ENCODE assay signal across 11 cellular contexts in genomic region chr10:96138102-96138501, GRCh38. TPM values are rescaled to one million over a fixed set of nuclear protein-coding genes. Genes with fewer than 3 reads are reported as not detected.
A peak's percentile ranks its signal among the peaks of the same experiment; 100 is the strongest.
DNase-seq lines count a peak whose midpoint lies in the region; ATAC-seq, FAIRE-seq and TF ChIP-seq lines count a peak whose summit lies in the region.
"Had no signal": no experiment of that assay in that cellular context is flagged by ENCODE, and none has a peak within 500 bp of the region (broad histone marks: within the 10 kb centered on the region; RNA-seq: fewer than 3 reads in every experiment).

No MANE protein-coding gene starts in this region.

- H3K4me3 ChIP-seq in MM.1S (ENCODE audit: low read length), result no peak overlapping the region
- H3K4me3 ChIP-seq: PC-9 had no signal

- no peaks in the 10 kb centered on the region for H3K9me2 ChIP-seq in MM.1S (replicated peaks; ENCODE audit: insufficient read depth, low read length)

- no peak for TF ChIP-seq POLR2A in H54 (IDR thresholded peaks at IDR 0.05; ENCODE audit: low read depth, low read length)

- no peaks in the 10 kb centered on the region for H4K20me1 ChIP-seq in MM.1S (ENCODE audit: insufficient read depth, low read length)

- no peak overlapping the region for H3K4me2 ChIP-seq in MM.1S (ENCODE audit: low read depth, low read length)
- H3K4me2 ChIP-seq: PC-9 had no signal

- no peaks in the 10 kb centered on the region for H3K27me3 Mint-ChIP-seq in natural killer cell treated with Interleukin-12 subunit alpha and Interleukin-12 subunit beta and Interleukin-15 and Interleukin-18, amount 100 ng/mL, for 72 hours
- no peaks in the 10 kb centered on the region for H3K27me3 Mint-ChIP-seq in natural killer cell (ENCODE audit: low read depth in 2 of 2)
- no peaks in the 10 kb centered on the region for H3K27me3 Mint-ChIP-seq in stimulated activated naive CD8-positive, alpha-beta T cell treated with anti-CD3 and anti-CD28 coated beads, Interleukin-15, amount 100 ng/mL, for 72 hours
- H3K27me3 Mint-ChIP-seq: activated naive CD4-positive, alpha-beta T cell treated with anti-CD3 and anti-CD28 coated beads, Interleukin-2, amount 50 U/mL, for 24 hours had no signal

- peak overlapping the region; percentile 73 to 85 for H3K27ac Mint-ChIP-seq in natural killer cell treated with Interleukin-12 subunit alpha and Interleukin-12 subunit beta and Interleukin-15 and Interleukin-18, amount 100 ng/mL, for 72 hours
- no peak overlapping the region for H3K27ac Mint-ChIP-seq in natural killer cell
- peak overlapping the region in 1 of 2 donors; percentile 15 for H3K27ac Mint-ChIP-seq in stimulated activated naive CD8-positive, alpha-beta T cell treated with anti-CD3 and anti-CD28 coated beads, Interleukin-15, amount 100 ng/mL, for 72 hours
- H3K27ac Mint-ChIP-seq: activated naive CD4-positive, alpha-beta T cell treated with anti-CD3 and anti-CD28 coated beads, Interleukin-2, amount 50 U/mL, for 24 hours had no signal

- peaks cover 6% of the 10 kb centered on the region; the same call in 1 of the 2 replicates for H3K36me3 ChIP-seq in MM.1S (replicated peaks; ENCODE audit: insufficient read depth, low read length)

- peaks cover 25 to 29% of the 10 kb centered on the region in 2 donors for H3K4me1 Mint-ChIP-seq in natural killer cell treated with Interleukin-12 subunit alpha and Interleukin-12 subunit beta and Interleukin-15 and Interleukin-18, amount 100 ng/mL, for 72 hours (ENCODE audit: low read depth in 2 of 2)
- H3K4me1 Mint-ChIP-seq in natural killer cell, result peaks cover 8 to 18% of the 10 kb centered on the region in 2 donors
- peaks cover 19% of the 10 kb centered on the region for H3K4me1 Mint-ChIP-seq in stimulated activated naive CD8-positive, alpha-beta T cell treated with anti-CD3 and anti-CD28 coated beads, Interleukin-15, amount 100 ng/mL, for 72 hours

- TF ChIP-seq CTCF in natural killer cell (IDR thresholded peaks at IDR 0.05) (no peak), MM.1S (IDR thresholded peaks at IDR 0.05; ENCODE audit: low read length) (no peak)

- peak; percentile 11 for FAIRE-seq in H54 (lab: Jason Lieb, UNC)
- FAIRE-seq: G401.6 had no signal

- H3F3A ChIP-seq in MM.1S (ENCODE audit: insufficient read depth, low read length), result no peaks in the 10 kb centered on the region

- no peaks in the 10 kb centered on the region for H3K27me3 ChIP-seq in MM.1S (replicated peaks; ENCODE audit: insufficient read depth, low read length)

- intact Hi-C loops in natural killer cell (cut with micrococcal nuclease), result no loop called here

- H3K9me3 Mint-ChIP-seq in natural killer cell treated with Interleukin-12 subunit alpha and Interleukin-12 subunit beta and Interleukin-15 and Interleukin-18, amount 100 ng/mL, for 72 hours, result peaks cover 5% of the 10 kb centered on the region
- H3K9me3 Mint-ChIP-seq in natural killer cell, result no peaks in the 10 kb centered on the region
- H3K9me3 Mint-ChIP-seq in stimulated activated naive CD8-positive, alpha-beta T cell treated with anti-CD3 and anti-CD28 coated beads, Interleukin-15, amount 100 ng/mL, for 72 hours, result no peaks in the 10 kb centered on the region
- H3K9me3 Mint-ChIP-seq: activated naive CD4-positive, alpha-beta T cell treated with anti-CD3 and anti-CD28 coated beads, Interleukin-2, amount 50 U/mL, for 24 hours had no signal

- no peak for DNase-seq in natural killer cell treated with Interleukin-12 subunit alpha and Interleukin-12 subunit beta and Interleukin-15 and Interleukin-18, amount 100 ng/mL, for 72 hours (ENCODE audit: low spot score)
- DNase-seq in natural killer cell, result no peak
- no peak for DNase-seq in H54 (ENCODE audit: insufficient read length, low spot score)
- peak; percentile 4 to 16 for DNase-seq in stimulated activated naive CD8-positive, alpha-beta T cell treated with anti-CD3 and anti-CD28 coated beads, Interleukin-15, amount 100 ng/mL, for 72 hours
- no peak for DNase-seq in effector CD8-positive, alpha-beta T cell (lab: John Stamatoyannopoulos, UW)
- DNase-seq in MM.1S, result no peak
- no peak for DNase-seq in activated naive CD4-positive, alpha-beta T cell treated with Interleukin-2 at 50 U/mL for 16 hours
- DNase-seq: PC-9 had no signal

- peak; percentile 94 to 96 for ATAC-seq in natural killer cell treated with Interleukin-12 subunit alpha and Interleukin-12 subunit beta and Interleukin-15 and Interleukin-18, amount 100 ng/mL, for 72 hours
- ATAC-seq in natural killer cell, result no peak
- peak; percentile 99 for ATAC-seq in HG03432 (IDR thresholded peaks at IDR 0.05; ENCODE audit: unreplicated experiment)
- peak; percentile 99 for ATAC-seq in stimulated activated naive CD8-positive, alpha-beta T cell treated with anti-CD3 and anti-CD28 coated beads, Interleukin-15, amount 100 ng/mL, for 72 hours

- H3K27ac ChIP-seq in MM.1S (ENCODE audit: low read length), result no peak overlapping the region
- H3K27ac ChIP-seq: PC-9 had no signal

- no peak overlapping the region for H3K9ac ChIP-seq in MM.1S (ENCODE audit: low read length)

- peaks cover 38% of the 10 kb centered on the region for H3K36me3 Mint-ChIP-seq in natural killer cell treated with Interleukin-12 subunit alpha and Interleukin-12 subunit beta and Interleukin-15 and Interleukin-18, amount 100 ng/mL, for 72 hours
- peaks cover 26% of the 10 kb centered on the region for H3K36me3 Mint-ChIP-seq in natural killer cell

- H3K9me3 ChIP-seq in MM.1S (replicated peaks; ENCODE audit: insufficient read depth, low read length), result no peaks in the 10 kb centered on the region

- no peaks in the 10 kb centered on the region for H3K4me1 ChIP-seq in MM.1S (ENCODE audit: low read length)

- peak overlapping the region; percentile 68 for H3K4me3 Mint-ChIP-seq in natural killer cell treated with Interleukin-12 subunit alpha and Interleukin-12 subunit beta and Interleukin-15 and Interleukin-18, amount 100 ng/mL, for 72 hours
- H3K4me3 Mint-ChIP-seq in natural killer cell, result no peak overlapping the region
- H3K4me3 Mint-ChIP-seq in stimulated activated naive CD8-positive, alpha-beta T cell treated with anti-CD3 and anti-CD28 coated beads, Interleukin-15, amount 100 ng/mL, for 72 hours, result peak overlapping the region; percentile 1 to 6
- H3K4me3 Mint-ChIP-seq: activated naive CD4-positive, alpha-beta T cell treated with anti-CD3 and anti-CD28 coated beads, Interleukin-2, amount 50 U/mL, for 24 hours had no signal

- no peak overlapping the region for H2AFZ ChIP-seq in MM.1S (ENCODE audit: low read length)
- H2AFZ ChIP-seq: PC-9 had no signal

- H3K79me2 ChIP-seq in MM.1S (ENCODE audit: low read length), result no peaks in the 10 kb centered on the region

RNA-seq across cellular contexts. Expression of gene ZNF518A, which starts 8.0 kb away (rescaled TPM):
- 10 to 100 TPM; 21.1 to 27.7 TPM for total RNA-seq in natural killer cell treated with Interleukin-12 subunit alpha and Interleukin-12 subunit beta and Interleukin-15 and Interleukin-18, amount 100 ng/mL, for 72 hours
- total RNA-seq in natural killer cell, result 10 to 100 TPM; 17.6 to 34.7 (median 21.8) TPM

Comparison
In these comparisons a context has a peak if more than half of its experiments do, and no peak if none do; other contexts are left out.
1. ATAC-seq: peak in natural killer cell treated with Interleukin-12 subunit alpha and Interleukin-12 subunit beta and Interleukin-15 and Interleukin-18, amount 100 ng/mL, for 72 hours (2 of 2), HG03432 (single experiment) and stimulated activated naive CD8-positive, alpha-beta T cell treated with anti-CD3 and anti-CD28 coated beads, Interleukin-15, amount 100 ng/mL, for 72 hours (single experiment); none in natural killer cell (0 of 3).
2. H3K27ac Mint-ChIP-seq: peak in natural killer cell treated with Interleukin-12 subunit alpha and Interleukin-12 subunit beta and Interleukin-15 and Interleukin-18, amount 100 ng/mL, for 72 hours (2 of 2); none in natural killer cell (0 of 2).
3. DNase-seq: peak in stimulated activated naive CD8-positive, alpha-beta T cell treated with anti-CD3 and anti-CD28 coated beads, Interleukin-15, amount 100 ng/mL, for 72 hours (2 of 2); none in natural killer cell treated with Interleukin-12 subunit alpha and Interleukin-12 subunit beta and Interleukin-15 and Interleukin-18, amount 100 ng/mL, for 72 hours (single experiment), natural killer cell (single experiment), H54 (single experiment), effector CD8-positive, alpha-beta T cell (single experiment), MM.1S (single experiment) and activated naive CD4-positive, alpha-beta T cell treated with Interleukin-2 at 50 U/mL for 16 hours (single experiment).